ENCODE assay signal across 2 cellular contexts in the genomic region with DNA sequence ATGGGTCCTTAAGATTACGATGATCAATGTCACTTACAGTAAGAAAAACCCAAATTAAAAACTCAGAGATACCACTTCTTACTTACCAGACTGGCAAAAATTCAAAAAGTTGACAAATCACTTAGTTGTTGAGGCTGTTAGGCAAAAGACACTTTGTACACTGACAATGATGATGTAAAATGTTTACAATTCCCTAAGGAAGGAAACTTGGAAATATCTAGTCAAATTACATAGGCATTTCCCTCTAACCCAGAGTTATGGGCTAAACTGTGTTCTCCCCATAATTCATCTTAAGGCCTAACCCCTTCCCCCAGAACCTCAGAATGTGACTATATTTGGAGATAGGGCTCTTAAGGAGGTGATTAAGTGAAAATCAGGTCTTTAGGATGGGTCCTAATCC.
TF ChIP-seq lines count a peak whose summit lies in the region.

No MANE protein-coding gene starts in this region.

TF ChIP-seq in liver, 16 proteins besides CTCF, POLR2A, EP300 and RAD21:
- no peak for TF ChIP-seq NR2F2 (IDR thresholded peaks at IDR 0.05)
- TF ChIP-seq HNF4A (conservative IDR thresholded peaks at IDR 0.05) = peak in 1 of 2 donors; percentile 29
- TF ChIP-seq, protein P1, sequence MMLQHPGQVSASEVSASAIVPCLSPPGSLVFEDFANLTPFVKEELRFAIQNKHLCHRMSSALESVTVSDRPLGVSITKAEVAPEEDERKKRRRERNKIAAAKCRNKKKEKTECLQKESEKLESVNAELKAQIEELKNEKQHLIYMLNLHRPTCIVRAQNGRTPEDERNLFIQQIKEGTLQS (IDR thresholded peaks at IDR 0.05) = peak; percentile 32
- no peak for TF ChIP-seq RXRA (IDR thresholded peaks at IDR 0.05)
- TF ChIP-seq HNF4G (IDR thresholded peaks at IDR 0.05) = no peak
- TF ChIP-seq, protein P2, sequence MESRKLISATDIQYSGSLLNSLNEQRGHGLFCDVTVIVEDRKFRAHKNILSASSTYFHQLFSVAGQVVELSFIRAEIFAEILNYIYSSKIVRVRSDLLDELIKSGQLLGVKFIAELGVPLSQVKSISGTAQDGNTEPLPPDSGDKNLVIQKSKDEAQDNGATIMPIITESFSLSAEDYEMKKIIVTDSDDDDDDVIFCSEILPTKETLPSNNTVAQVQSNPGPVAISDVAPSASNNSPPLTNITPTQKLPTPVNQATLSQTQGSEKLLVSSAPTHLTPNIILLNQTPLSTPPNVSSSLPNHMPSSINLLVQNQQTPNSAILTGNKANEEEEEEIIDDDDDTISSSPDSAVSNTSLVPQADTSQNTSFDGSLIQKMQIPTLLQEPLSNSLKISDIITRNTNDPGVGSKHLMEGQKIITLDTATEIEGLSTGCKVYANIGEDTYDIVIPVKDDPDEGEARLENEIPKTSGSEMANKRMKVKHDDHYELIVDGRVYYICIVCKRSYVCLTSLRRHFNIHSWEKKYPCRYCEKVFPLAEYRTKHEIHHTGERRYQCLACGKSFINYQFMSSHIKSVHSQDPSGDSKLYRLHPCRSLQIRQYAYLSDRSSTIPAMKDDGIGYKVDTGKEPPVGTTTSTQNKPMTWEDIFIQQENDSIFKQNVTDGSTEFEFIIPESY (IDR thresholded peaks at IDR 0.05) = no peak
- no peak for TF ChIP-seq YY1 (IDR thresholded peaks at IDR 0.05)
- no peak for TF ChIP-seq FOXA2 (IDR thresholded peaks at IDR 0.05)
- no peak for TF ChIP-seq TAF1 (conservative IDR thresholded peaks at IDR 0.05)
- TF ChIP-seq JUND (IDR thresholded peaks at IDR 0.05) = no peak
- TF ChIP-seq, protein P3, sequence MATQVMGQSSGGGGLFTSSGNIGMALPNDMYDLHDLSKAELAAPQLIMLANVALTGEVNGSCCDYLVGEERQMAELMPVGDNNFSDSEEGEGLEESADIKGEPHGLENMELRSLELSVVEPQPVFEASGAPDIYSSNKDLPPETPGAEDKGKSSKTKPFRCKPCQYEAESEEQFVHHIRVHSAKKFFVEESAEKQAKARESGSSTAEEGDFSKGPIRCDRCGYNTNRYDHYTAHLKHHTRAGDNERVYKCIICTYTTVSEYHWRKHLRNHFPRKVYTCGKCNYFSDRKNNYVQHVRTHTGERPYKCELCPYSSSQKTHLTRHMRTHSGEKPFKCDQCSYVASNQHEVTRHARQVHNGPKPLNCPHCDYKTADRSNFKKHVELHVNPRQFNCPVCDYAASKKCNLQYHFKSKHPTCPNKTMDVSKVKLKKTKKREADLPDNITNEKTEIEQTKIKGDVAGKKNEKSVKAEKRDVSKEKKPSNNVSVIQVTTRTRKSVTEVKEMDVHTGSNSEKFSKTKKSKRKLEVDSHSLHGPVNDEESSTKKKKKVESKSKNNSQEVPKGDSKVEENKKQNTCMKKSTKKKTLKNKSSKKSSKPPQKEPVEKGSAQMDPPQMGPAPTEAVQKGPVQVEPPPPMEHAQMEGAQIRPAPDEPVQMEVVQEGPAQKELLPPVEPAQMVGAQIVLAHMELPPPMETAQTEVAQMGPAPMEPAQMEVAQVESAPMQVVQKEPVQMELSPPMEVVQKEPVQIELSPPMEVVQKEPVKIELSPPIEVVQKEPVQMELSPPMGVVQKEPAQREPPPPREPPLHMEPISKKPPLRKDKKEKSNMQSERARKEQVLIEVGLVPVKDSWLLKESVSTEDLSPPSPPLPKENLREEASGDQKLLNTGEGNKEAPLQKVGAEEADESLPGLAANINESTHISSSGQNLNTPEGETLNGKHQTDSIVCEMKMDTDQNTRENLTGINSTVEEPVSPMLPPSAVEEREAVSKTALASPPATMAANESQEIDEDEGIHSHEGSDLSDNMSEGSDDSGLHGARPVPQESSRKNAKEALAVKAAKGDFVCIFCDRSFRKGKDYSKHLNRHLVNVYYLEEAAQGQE (IDR thresholded peaks at IDR 0.05) = no peak
- TF ChIP-seq, protein P4, sequence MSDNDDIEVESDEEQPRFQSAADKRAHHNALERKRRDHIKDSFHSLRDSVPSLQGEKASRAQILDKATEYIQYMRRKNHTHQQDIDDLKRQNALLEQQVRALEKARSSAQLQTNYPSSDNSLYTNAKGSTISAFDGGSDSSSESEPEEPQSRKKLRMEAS (IDR thresholded peaks at IDR 0.05) = no peak
- no peak for TF ChIP-seq EGR1 (IDR thresholded peaks at IDR 0.05; ENCODE audit: low read depth in 2 of 2)
- no peak for TF ChIP-seq FOXA1 (IDR thresholded peaks at IDR 0.05)

TF ChIP-seq in HepG2, 621 proteins besides CTCF, POLR2A, EP300 and RAD21:
- TF ChIP-seq NR2C2 (CRISPR knock-in tag; IDR thresholded peaks at IDR 0.05; ENCODE audit: borderline replicate concordance) (no peak), CBX2 (IDR thresholded peaks at IDR 0.05; ENCODE audit: low read depth, low read length) (no peak), CBX2 (CRISPR knock-in tag; IDR thresholded peaks at IDR 0.05; ENCODE audit: low read depth) (no peak), TARDBP (CRISPR knock-in tag; IDR thresholded peaks at IDR 0.05) (no peak), FLYWCH1 (CRISPR knock-in tag; IDR thresholded peaks at IDR 0.05) (no peak)
